Comparison of ENCODE assay signal across 1 cellular context in the genomic region with DNA sequence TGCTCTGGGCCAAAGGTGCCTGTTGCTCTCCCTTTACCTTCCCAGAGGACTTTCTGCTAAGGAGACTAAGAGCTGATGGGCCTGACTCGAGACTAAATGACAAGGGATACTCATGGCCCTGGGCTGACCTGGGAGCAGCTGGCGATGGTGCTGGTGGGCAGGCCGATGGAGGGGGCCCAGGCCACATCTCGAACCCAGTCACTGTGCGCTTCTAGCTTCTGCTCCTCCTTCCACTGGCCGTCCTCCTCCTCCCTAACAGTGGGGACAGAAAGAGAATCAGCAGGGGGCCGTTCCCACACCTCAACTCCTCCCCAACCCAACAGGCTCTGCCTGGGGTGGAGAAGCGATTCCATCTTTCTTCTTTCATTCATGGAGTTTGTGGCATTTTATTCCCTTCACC.
TF ChIP-seq lines count a peak whose summit lies in the region.

No MANE protein-coding gene starts in this region.

TF ChIP-seq in IMR-90, 13 proteins besides CTCF, POLR2A, EP300 and RAD21:
- TF ChIP-seq, protein P1, sequence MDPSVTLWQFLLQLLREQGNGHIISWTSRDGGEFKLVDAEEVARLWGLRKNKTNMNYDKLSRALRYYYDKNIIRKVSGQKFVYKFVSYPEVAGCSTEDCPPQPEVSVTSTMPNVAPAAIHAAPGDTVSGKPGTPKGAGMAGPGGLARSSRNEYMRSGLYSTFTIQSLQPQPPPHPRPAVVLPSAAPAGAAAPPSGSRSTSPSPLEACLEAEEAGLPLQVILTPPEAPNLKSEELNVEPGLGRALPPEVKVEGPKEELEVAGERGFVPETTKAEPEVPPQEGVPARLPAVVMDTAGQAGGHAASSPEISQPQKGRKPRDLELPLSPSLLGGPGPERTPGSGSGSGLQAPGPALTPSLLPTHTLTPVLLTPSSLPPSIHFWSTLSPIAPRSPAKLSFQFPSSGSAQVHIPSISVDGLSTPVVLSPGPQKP (IDR thresholded peaks at IDR 0.05; ENCODE audit: borderline replicate concordance, low read depth, low read length), result no peak
- TF ChIP-seq MAZ (IDR thresholded peaks at IDR 0.05; ENCODE audit: borderline replicate concordance, low read depth, low read length) (no peak), SMC3 (IDR thresholded peaks at IDR 0.05; ENCODE audit: low read depth, low read length) (no peak), NFE2L2 (IDR thresholded peaks at IDR 0.05; ENCODE audit: low read depth, low read length) (no peak), USF2 (IDR thresholded peaks at IDR 0.05; ENCODE audit: low read depth, low read length) (no peak), RFX5 (IDR thresholded peaks at IDR 0.05; ENCODE audit: low read depth, low read length) (no peak), CHD1 (IDR thresholded peaks at IDR 0.05; ENCODE audit: low read depth, low read length) (no peak), RCOR1 (IDR thresholded peaks at IDR 0.05; ENCODE audit: insufficient replicate concordance, low read length) (no peak), MAFK (IDR thresholded peaks at IDR 0.05; ENCODE audit: low read depth, low read length) (no peak), BHLHE40 (IDR thresholded peaks at IDR 0.05; ENCODE audit: low read depth, low read length) (no peak), CEBPB (IDR thresholded peaks at IDR 0.05; ENCODE audit: low read depth, low read length) (no peak), MXI1 (IDR thresholded peaks at IDR 0.05; ENCODE audit: borderline replicate concordance, low read depth, low read length) (no peak), FOS (IDR thresholded peaks at IDR 0.05; ENCODE audit: low read depth, low read length) (no peak)
